Comparison of ENCODE assay signal across 6 cellular contexts in genomic region chr3:47481763-47482162, GRCh38. TPM values are rescaled to one million over a fixed set of nuclear protein-coding genes. Genes with fewer than 3 reads are reported as not detected.
DNase-seq lines count a peak whose midpoint lies in the region; ATAC-seq, FAIRE-seq and TF ChIP-seq lines count a peak whose summit lies in the region.
"Not testable (repeated sequence)": the region's sequence is repeated elsewhere in the genome, so short reads cannot be mapped to it uniquely, and the experiment has no call there.

No MANE protein-coding gene starts in this region.

- not testable (repeated sequence) for H2AFZ ChIP-seq in K562 (ENCODE audit: low read depth, low read length)

- in situ Hi-C loops in K562 (cut with MboI), result not testable (repeated sequence)

- CTCF ChIA-PET in K562 (lab: Yijun Ruan, JAX; ENCODE audit: low intra/inter-chr PET ratio), result not testable (repeated sequence)

- H3K36me3 ChIP-seq in HUES6 (ENCODE audit: control insufficient read depth, insufficient read depth, low read length); K562 (ENCODE audit: control insufficient read depth, insufficient read depth, low read length); cardiac muscle cell; iPS-18a (ENCODE audit: control insufficient read depth, low read depth, low read length): not testable (repeated sequence)

- TF ChIP-seq POLR2A in K562 (conservative IDR thresholded peaks at IDR 0.05), result not testable (repeated sequence)

- H3K4me1 ChIP-seq in HUES6 (ENCODE audit: control insufficient read depth, insufficient read depth, low read length) (peaks cover 15% of the 10 kb centered on the region), K562 (replicated peaks in 1 of 2; ENCODE audit: control insufficient read depth in 2 of 2, insufficient read depth in 2 of 2, low read length in 2 of 2) (peaks cover 32 to 54% of the 10 kb centered on the region in 2 experiments), iPS-18a (ENCODE audit: control insufficient read depth, low read depth, low read length) (peaks cover 15% of the 10 kb centered on the region)
- H3K4me1 ChIP-seq in cardiac muscle cell (ENCODE audit: low read depth), result not testable (repeated sequence)

- TF ChIP-seq CTCF in K562 (IDR thresholded peaks at IDR 0.05 in 2 of 3, conservative IDR thresholded peaks at IDR 0.05 in 1 of 3; ENCODE audit: insufficient read depth in 2 of 3, low read depth in 1 of 3, low read length in 3 of 3); cardiac muscle cell (IDR thresholded peaks at IDR 0.05; ENCODE audit: low read depth, low read length); nephron progenitor cell (IDR thresholded peaks at IDR 0.05): not testable (repeated sequence)

- H3K27me3 ChIP-seq in HUES6 (ENCODE audit: control insufficient read depth, insufficient read depth, low read length); K562 (ENCODE audit: control insufficient read depth in 2 of 2, insufficient read depth in 2 of 2, low read length in 2 of 2); cardiac muscle cell; iPS-18a (ENCODE audit: control insufficient read depth, insufficient read depth, low read length): not testable (repeated sequence)

- not testable (repeated sequence) for H3K36me3 Mint-ChIP-seq in nephron progenitor cell (ENCODE audit: low read depth)

- H3K9me3 Mint-ChIP-seq in nephron progenitor cell, result not testable (repeated sequence)

- FAIRE-seq in K562 (lab: Jason Lieb, UNC), result peak; percentile 84

- H3K4me2 ChIP-seq in K562 (ENCODE audit: insufficient read depth, low read length), result peak overlapping the region; percentile 10

- not testable (repeated sequence) for TF ChIP-seq RAD21 in K562 (CRISPR knock-in tag; conservative IDR thresholded peaks at IDR 0.05 in 1 of 2, IDR thresholded peaks at IDR 0.05 in 1 of 2)

- H3K4me1 Mint-ChIP-seq in nephron progenitor cell, result peaks cover 36% of the 10 kb centered on the region

- peak overlapping the region; percentile 37 for H3K27ac Mint-ChIP-seq in nephron progenitor cell

- DNase-seq in OCI-M1 (lab: John Stamatoyannopoulos, UW), result peak; percentile 63
- peak; percentile 52 to 93 (median 54) for DNase-seq in K562 (ENCODE audit: extremely low read depth in 1 of 4, low spot score in 3 of 4)
- not testable (repeated sequence) for DNase-seq in cardiac muscle cell (ENCODE audit: low read depth in 1 of 2, low spot score in 1 of 2); nephron progenitor cell

- ATAC-seq in K562, result peak; percentile 10

- H3K27me3 Mint-ChIP-seq in nephron progenitor cell (ENCODE audit: low read depth, poor library complexity), result not testable (repeated sequence)

- H3K4me3 ChIP-seq in HUES6 (ENCODE audit: low read depth, low read length) (peak overlapping the region; percentile 47), iPS-18a (ENCODE audit: low read length) (peak overlapping the region; percentile 39)
- not testable (repeated sequence) for H3K4me3 ChIP-seq in K562, cardiac muscle cell

- H3K9me1 ChIP-seq in K562 (ENCODE audit: control insufficient read depth, insufficient read depth, low read length), result not testable (repeated sequence)

- intact Hi-C loops in K562 (cut with micrococcal nuclease), result not testable (repeated sequence)

- not testable (repeated sequence) for BruUV-seq in K562 (replicated peaks; lab: Mats Ljungman, UMichigan)

- peak overlapping the region; percentile 10 for H3K4me3 Mint-ChIP-seq in nephron progenitor cell

- not testable (repeated sequence) for H3K9me3 ChIP-seq in HUES6 (ENCODE audit: control insufficient read depth, insufficient read depth, low read depth, low read length); K562 (replicated peaks; ENCODE audit: control insufficient read depth, insufficient read depth, low read depth, low read length); cardiac muscle cell (ENCODE audit: low read depth); iPS-18a (ENCODE audit: control insufficient read depth, low read depth, low read length)

- H4K20me1 ChIP-seq in K562 (replicated peaks; ENCODE audit: control insufficient read depth, insufficient read depth, low read length), result not testable (repeated sequence)

- H3K9ac ChIP-seq in HUES6 (ENCODE audit: low read length) (peak overlapping the region; percentile 31), K562 (ENCODE audit: insufficient read depth in 1 of 2, low read depth in 2 of 2, low read length in 2 of 2) (peak overlapping the region in 1 of 2 experiments; percentile 42; a peak in 2 of 4 replicates), iPS-18a (ENCODE audit: low read length) (peak overlapping the region; percentile 58)

- peak; percentile 92 for TF ChIP-seq EP300 in K562 (IDR thresholded peaks at IDR 0.05; ENCODE audit: low read length)

- POLR2A ChIA-PET in K562 (lab: Yijun Ruan, JAX), result interaction anchor here (0.6 to 1.6 kb wide), 4 partner anchors 10 to 322 kb away, joined by 3 to 6 read pairs (median 4); no protein-coding TSS in a partner anchor

- peak overlapping the region; percentile 86 for H3K27ac ChIP-seq in HUES6 (ENCODE audit: low read depth, low read length)
- peak overlapping the region; percentile 75; the same call in 2 of the 3 replicates for H3K27ac ChIP-seq in K562 (ENCODE audit: extremely low read depth, low read depth, low read length)
- peak overlapping the region; percentile 59 for H3K27ac ChIP-seq in cardiac muscle cell
- H3K27ac ChIP-seq in iPS-18a (ENCODE audit: low read length), result peak overlapping the region; percentile 80

- 1% methylated on average over 4 of the region's 4 CpGs for WGBS in K562 (ENCODE audit: insufficient coverage, low coverage, missing lambda C conversion rate)

- not testable (repeated sequence) for H3K79me2 ChIP-seq in K562 (ENCODE audit: control insufficient read depth, insufficient read depth, low read length)

TF ChIP-seq in K562, 482 proteins besides CTCF, POLR2A, EP300 and RAD21 (continues in another document):
- TF ChIP-seq CREB1 (IDR thresholded peaks at IDR 0.05) (peak; percentile 48; the same call in 1 of the 2 replicates), TAL1 (IDR thresholded peaks at IDR 0.05) (peak; percentile 88), MTA2 (IDR thresholded peaks at IDR 0.05; ENCODE audit: low read depth) (peak; percentile 80), POLR2AphosphoS5 (IDR thresholded peaks at IDR 0.05; ENCODE audit: control insufficient read depth, insufficient read depth, low read depth, low read length) (peak; percentile 77; the same call in 1 of the 2 replicates), KLF16 (IDR thresholded peaks at IDR 0.05) (peak; percentile 92), HDAC2 (IDR thresholded peaks at IDR 0.05) (0 out of 2 replicates have a peak, but pooled peaks have one; percentile 26), CCNT2 (IDR thresholded peaks at IDR 0.05; ENCODE audit: borderline replicate concordance, extremely low read depth, insufficient read length, low read depth, low read length) (peak; percentile 24), CTBP1 (IDR thresholded peaks at IDR 0.05; ENCODE audit: borderline replicate concordance) (peak; percentile 94)
- TF ChIP-seq CREB1 (CRISPR knock-in tag; IDR thresholded peaks at IDR 0.05), result not testable (repeated sequence)

RNA-seq across cellular contexts. Expression of gene SCAP, which starts 6.0 kb away (rescaled TPM):
- 248 and 515 TPM in 2 replicates for total RNA-seq in K562 (2011; cell fraction: chromatin; rRNA removed; ENCODE audit: low replicate concordance)
- total RNA-seq in K562 (2011; cell fraction: nucleolus; rRNA removed), result 301 and 313 TPM in 2 replicates
- 253 and 254 TPM in 2 replicates for total RNA-seq in K562 (2011; cell fraction: nucleoplasm; rRNA removed)
- total RNA-seq in K562 (2014; rRNA removed) (60.7 and 87.6 TPM in 2 replicates), K562 (2014; rRNA removed; fragmentation: Illumina TruSeq; extraction: Trizol) (29.7 and 37.8 TPM in 2 replicates), K562 (2015; rRNA removed; fragmentation: Illumina TruSeq; extraction: Trizol) (34.6 and 36.5 TPM in 2 replicates), K562 (2021) (97.1 and 104 TPM in 2 replicates), cardiac muscle cell (124 and 140 TPM in 2 replicates)
- polyA plus RNA-seq in K562 (2011; rRNA removed) (31.3 and 55.8 TPM in 2 replicates), K562 (2014; fragmentation: Illumina TruSeq; extraction: Trizol) (48.2 and 61.1 TPM in 2 replicates), K562 (2014; fragmentation: Nextera tagmentation; extraction: Ambion mirVana) (1 to 10 TPM; 2.6 to 3.2 TPM), K562 (2014; rRNA removed) (43.7 and 47.9 TPM in 2 replicates), cardiac muscle cell (87.6 and 104 TPM in 2 replicates)
- 39.6 and 62.6 TPM in 2 replicates for polyA plus RNA-seq in K562 (2011; cell fraction: cytosol; rRNA removed)
- polyA plus RNA-seq in K562 (2011; cell fraction: nucleus; rRNA removed), result 124 and 159 TPM in 2 replicates
- polyA plus RNA-seq in K562 (2012), result 68.9 and 85.0 TPM in 2 replicates
- polyA minus RNA-seq in K562 (2011; rRNA and poly(A)+ RNA removed), result 74.0 and 80.8 TPM in 2 replicates
- polyA minus RNA-seq in K562 (2011; cell fraction: cytosol; rRNA and poly(A)+ RNA removed), result 83.2 and 91.7 TPM in 2 replicates
- polyA minus RNA-seq in K562 (2011; cell fraction: nucleus; rRNA and poly(A)+ RNA removed), result 53.2 and 90.0 TPM in 2 replicates

RNA-seq across cellular contexts. Expression of gene ELP6, which starts 31.7 kb away (rescaled TPM):
- 150 and 300 TPM in 2 replicates for total RNA-seq in K562 (2011; cell fraction: chromatin; rRNA removed; ENCODE audit: low replicate concordance)
- total RNA-seq in K562 (2011; cell fraction: nucleolus; rRNA removed), result 278 and 303 TPM in 2 replicates
- 246 and 254 TPM in 2 replicates for total RNA-seq in K562 (2011; cell fraction: nucleoplasm; rRNA removed)
- total RNA-seq in K562 (2014; rRNA removed) (76.9 and 81.2 TPM in 2 replicates), K562 (2014; rRNA removed; fragmentation: Illumina TruSeq; extraction: Trizol) (70.8 and 83.3 TPM in 2 replicates), K562 (2015; rRNA removed; fragmentation: Illumina TruSeq; extraction: Trizol) (79.4 and 82.9 TPM in 2 replicates), K562 (2021) (76.9 and 77.0 TPM in 2 replicates), cardiac muscle cell (53.1 and 62.7 TPM in 2 replicates)
- polyA plus RNA-seq in K562 (2011; rRNA removed) (166 and 198 TPM in 2 replicates), K562 (2014; fragmentation: Illumina TruSeq; extraction: Trizol) (77.7 and 80.1 TPM in 2 replicates), K562 (2014; fragmentation: Nextera tagmentation; extraction: Ambion mirVana) (100 to 1,000 TPM in 1 of 2 experiments, 10 to 100 TPM in 1; 86.1 to 136 TPM), K562 (2014; rRNA removed) (104 and 123 TPM in 2 replicates), cardiac muscle cell (58.4 and 73.6 TPM in 2 replicates)
- polyA plus RNA-seq in K562 (2011; cell fraction: cytosol; rRNA removed), result 146 and 171 TPM in 2 replicates
- 119 and 128 TPM in 2 replicates for polyA plus RNA-seq in K562 (2011; cell fraction: nucleus; rRNA removed)
- polyA plus RNA-seq in K562 (2012), result 60.3 and 72.1 TPM in 2 replicates
- polyA minus RNA-seq in K562 (2011; rRNA and poly(A)+ RNA removed), result 111 and 112 TPM in 2 replicates
- 39.2 and 49.7 TPM in 2 replicates for polyA minus RNA-seq in K562 (2011; cell fraction: cytosol; rRNA and poly(A)+ RNA removed)
- polyA minus RNA-seq in K562 (2011; cell fraction: nucleus; rRNA and poly(A)+ RNA removed), result 104 and 153 TPM in 2 replicates
